Comparison of ENCODE assay signal across 20 cellular contexts in the genomic region with DNA sequence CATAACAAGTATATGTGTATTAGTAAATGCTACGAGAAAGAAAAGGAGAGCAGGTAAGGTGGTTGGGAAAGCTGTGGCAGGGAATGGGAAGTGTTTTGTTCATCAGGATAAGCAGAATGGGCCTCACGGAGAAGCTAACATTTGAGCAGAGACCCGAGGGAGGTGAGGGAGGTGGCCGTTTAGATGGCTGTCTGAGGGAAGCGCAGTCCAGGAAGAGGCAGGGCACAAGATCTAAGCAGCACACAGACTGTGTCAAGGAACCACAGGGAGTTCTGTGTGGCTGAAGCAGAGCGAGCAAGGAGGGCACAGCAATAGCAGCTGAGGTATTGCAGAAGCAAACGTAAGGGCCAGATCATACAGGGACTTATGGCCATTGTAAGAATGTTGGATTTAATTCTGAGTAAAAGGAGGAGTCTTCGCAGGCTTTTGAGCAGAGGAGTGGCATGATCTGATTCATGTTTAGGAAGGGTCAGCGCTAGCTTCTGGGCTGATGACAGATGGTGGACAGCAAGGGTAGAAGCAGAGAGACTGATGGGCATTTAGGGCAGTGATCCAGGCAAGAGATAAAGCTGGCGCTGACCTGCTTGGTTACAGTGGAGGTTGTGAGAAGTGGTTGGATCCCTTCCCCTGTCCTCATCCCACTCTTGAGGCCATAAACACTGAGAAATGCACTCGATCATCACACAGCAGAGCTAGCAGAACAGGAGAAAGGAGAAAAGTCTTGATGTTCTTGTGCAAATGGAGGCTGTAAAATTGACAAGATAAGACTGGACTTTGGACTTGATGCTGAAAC.
DNase-seq lines count a peak whose midpoint lies in the region; ATAC-seq, FAIRE-seq and TF ChIP-seq lines count a peak whose summit lies in the region.
"Had no signal": no experiment of that assay in that cellular context is flagged by ENCODE, and none has a peak within 500 bp of the region (broad histone marks: within the 10 kb centered on the region; RNA-seq: fewer than 3 reads in every experiment).

No MANE protein-coding gene starts in this region.

- H3K4me3 Mint-ChIP-seq in glutamatergic neuron (ENCODE audit: unreplicated experiment) (no peak overlapping the region), neural crest cell (no peak overlapping the region)
- H3K4me3 Mint-ChIP-seq in activated T-helper 1 cell treated with anti-CD3 and anti-CD28 coated beads, Interleukin-12 subunit alpha, Interleukin-12 subunit beta, Interleukin-2, Interleukin-4 antibody, amounts not matched to agents 30 ng/mL and 10 ng/mL and 1 ng/mL, durations not matched to agents 14 hours and 24 hours and 36 hours: no peak overlapping the region

- peak; percentile 18 for FAIRE-seq in GM18507 (lab: Jason Lieb, UNC)
- FAIRE-seq: A204.1, HTR-8/SVneo, K562 had no signal

- H3K9me3 Mint-ChIP-seq in glutamatergic neuron (ENCODE audit: unreplicated experiment) (peaks cover 3% of the 10 kb centered on the region), neural crest cell (peaks cover 9% of the 10 kb centered on the region)
- no peaks in the 10 kb centered on the region for H3K9me3 Mint-ChIP-seq in activated T-helper 1 cell treated with anti-CD3 and anti-CD28 coated beads, Interleukin-12 subunit alpha, Interleukin-12 subunit beta, Interleukin-2, Interleukin-4 antibody, amounts not matched to agents 30 ng/mL and 10 ng/mL and 1 ng/mL, durations not matched to agents 14 hours and 24 hours and 36 hours

- H3K27me3 Mint-ChIP-seq in glutamatergic neuron (ENCODE audit: unreplicated experiment) (no peaks in the 10 kb centered on the region), neural crest cell (ENCODE audit: low read depth) (no peaks in the 10 kb centered on the region)
- H3K27me3 Mint-ChIP-seq in activated T-helper 1 cell treated with anti-CD3 and anti-CD28 coated beads, Interleukin-12 subunit alpha, Interleukin-12 subunit beta, Interleukin-2, Interleukin-4 antibody, amounts not matched to agents 30 ng/mL and 10 ng/mL and 1 ng/mL, durations not matched to agents 14 hours and 24 hours and 36 hours (ENCODE audit: insufficient read depth): peaks cover 4% of the 10 kb centered on the region

- in situ Hi-C loops in ACHN (cut with HindIII; ENCODE audit: low pct_ligation_motif_present, low pct_unique_long_range_greater_than_20kb, low sequenced_read_pairs): no loop called here

- ATAC-seq in upper lobe of right lung: no peak
- ATAC-seq: K562 had no signal

- no peak for DNase-seq in GM18507 (ENCODE audit: extremely low spot score, insufficient read length, low read depth)
- no peak for DNase-seq in NT2/D1 (ENCODE audit: low read depth, low spot score)
- peak; percentile 19 for DNase-seq in glutamatergic neuron
- no peak for DNase-seq in neural crest cell (ENCODE audit: low read depth, low spot score)
- DNase-seq in kidney glomerular epithelial cell (lab: John Stamatoyannopoulos, UW): no peak
- no peak for DNase-seq in ACHN
- no peak for DNase-seq in activated T-helper 1 cell treated with anti-CD3 and anti-CD28 coated beads, Interleukin-12 subunit alpha, Interleukin-12 subunit beta, Interleukin-2, Interleukin-4 antibody, amounts not matched to agents 30 ng/mL and 10 ng/mL and 1 ng/mL, durations not matched to agents 14 hours and 24 hours and 36 hours (ENCODE audit: low spot score)
- no peak for DNase-seq in upper lobe of right lung
- DNase-seq: NCI-H1417, NCI-H2029 treated with DMSO at 0.1 percent for 48 hours, NCI-H2171 treated with DMSO at 0.1 percent for 48 hours, NCI-H446 treated with DMSO at 0.1 percent for 48 hours, NCI-H748 treated with DMSO at 0.1 percent for 48 hours, PC-9 had no signal

- H3K27ac Mint-ChIP-seq in glutamatergic neuron (ENCODE audit: unreplicated experiment) (no peak overlapping the region), neural crest cell (ENCODE audit: unreplicated experiment) (peak overlapping the region; percentile 30)
- no peak overlapping the region for H3K27ac Mint-ChIP-seq in activated T-helper 1 cell treated with anti-CD3 and anti-CD28 coated beads, Interleukin-12 subunit alpha, Interleukin-12 subunit beta, Interleukin-2, Interleukin-4 antibody, amounts not matched to agents 30 ng/mL and 10 ng/mL and 1 ng/mL, durations not matched to agents 14 hours and 24 hours and 36 hours

- H3K36me3 Mint-ChIP-seq in glutamatergic neuron (ENCODE audit: unreplicated experiment) (no peaks in the 10 kb centered on the region), neural crest cell (ENCODE audit: low read depth) (peaks cover 6% of the 10 kb centered on the region)
- no peaks in the 10 kb centered on the region for H3K36me3 Mint-ChIP-seq in activated T-helper 1 cell treated with anti-CD3 and anti-CD28 coated beads, Interleukin-12 subunit alpha, Interleukin-12 subunit beta, Interleukin-2, Interleukin-4 antibody, amounts not matched to agents 30 ng/mL and 10 ng/mL and 1 ng/mL, durations not matched to agents 14 hours and 24 hours and 36 hours (ENCODE audit: low read depth)

- H3K9me3 ChIP-seq in NT2/D1 (ENCODE audit: insufficient read depth, low read length) (peaks cover 3% of the 10 kb centered on the region; the same call in 1 of the 2 replicates), upper lobe of right lung (no peaks in the 10 kb centered on the region)
- H3K9me3 ChIP-seq: HAP-1 had no signal

- H3K36me3 ChIP-seq in NT2/D1 (ENCODE audit: insufficient read depth, insufficient read length, low read length) (no peaks in the 10 kb centered on the region), upper lobe of right lung (no peaks in the 10 kb centered on the region)
- H3K36me3 ChIP-seq: BLaER1 treated with 17β-estradiol and CSF1 and Interleukin-3, amounts not matched to agents 10 nM and 100 nM; HAP-1 had no signal

- H3K4me1 ChIP-seq in NT2/D1 (ENCODE audit: insufficient read depth, insufficient read length) (no peaks in the 10 kb centered on the region), upper lobe of right lung (no peaks in the 10 kb centered on the region)
- H3K4me1 ChIP-seq: BLaER1 treated with 17β-estradiol and CSF1 and Interleukin-3, amounts not matched to agents 10 nM and 100 nM had no signal

- peak overlapping the region; percentile 36 for H3K9ac ChIP-seq in NT2/D1 (ENCODE audit: insufficient read length, low read depth)
- H3K9ac ChIP-seq: BLaER1 treated with 17β-estradiol and CSF1 and Interleukin-3, amounts not matched to agents 10 nM and 100 nM had no signal

- intact Hi-C loops in activated T-helper 1 cell treated with anti-CD3 and anti-CD28 coated beads, Interleukin-12 subunit alpha, Interleukin-12 subunit beta, Interleukin-2, Interleukin-4 antibody, amounts not matched to agents 30 ng/mL and 10 ng/mL and 1 ng/mL, durations not matched to agents 14 hours and 24 hours and 36 hours (cut with micrococcal nuclease): no loop called here
- intact Hi-C loops in upper lobe of right lung (cut with DNase I): no loop called here

- no peak overlapping the region for H3K27ac ChIP-seq in upper lobe of right lung
- H3K27ac ChIP-seq: BLaER1 treated with 17β-estradiol and CSF1 and Interleukin-3, amounts not matched to agents 10 nM and 100 nM; HL-60; PC-9 had no signal

- TF ChIP-seq CTCF in glutamatergic neuron (IDR thresholded peaks at IDR 0.05; ENCODE audit: partially characterized antibody, unreplicated experiment) (no peak), neural crest cell (conservative IDR thresholded peaks at IDR 0.05) (no peak), upper lobe of right lung (IDR thresholded peaks at IDR 0.05) (no peak)

- H3K4me3 ChIP-seq in NT2/D1 (ENCODE audit: insufficient read length, low read depth) (no peak overlapping the region), upper lobe of right lung (no peak overlapping the region)
- H3K4me3 ChIP-seq: BLaER1 treated with 17β-estradiol and CSF1 and Interleukin-3, amounts not matched to agents 10 nM and 100 nM; HAP-1; K562; PC-9 had no signal

- peaks cover 12% of the 10 kb centered on the region for H3K4me1 Mint-ChIP-seq in glutamatergic neuron (ENCODE audit: low read depth, unreplicated experiment)
- peaks cover 17% of the 10 kb centered on the region for H3K4me1 Mint-ChIP-seq in neural crest cell
- H3K4me1 Mint-ChIP-seq in activated T-helper 1 cell treated with anti-CD3 and anti-CD28 coated beads, Interleukin-12 subunit alpha, Interleukin-12 subunit beta, Interleukin-2, Interleukin-4 antibody, amounts not matched to agents 30 ng/mL and 10 ng/mL and 1 ng/mL, durations not matched to agents 14 hours and 24 hours and 36 hours (ENCODE audit: low read depth): no peaks in the 10 kb centered on the region

- H3K27me3 ChIP-seq in NT2/D1 (ENCODE audit: insufficient read depth, insufficient read length) (no peaks in the 10 kb centered on the region), upper lobe of right lung (no peaks in the 10 kb centered on the region)
- H3K27me3 ChIP-seq: BLaER1 treated with 17β-estradiol and CSF1 and Interleukin-3, amounts not matched to agents 10 nM and 100 nM had no signal
